ENCODE assay signal across 8 cellular contexts in the genomic region with DNA sequence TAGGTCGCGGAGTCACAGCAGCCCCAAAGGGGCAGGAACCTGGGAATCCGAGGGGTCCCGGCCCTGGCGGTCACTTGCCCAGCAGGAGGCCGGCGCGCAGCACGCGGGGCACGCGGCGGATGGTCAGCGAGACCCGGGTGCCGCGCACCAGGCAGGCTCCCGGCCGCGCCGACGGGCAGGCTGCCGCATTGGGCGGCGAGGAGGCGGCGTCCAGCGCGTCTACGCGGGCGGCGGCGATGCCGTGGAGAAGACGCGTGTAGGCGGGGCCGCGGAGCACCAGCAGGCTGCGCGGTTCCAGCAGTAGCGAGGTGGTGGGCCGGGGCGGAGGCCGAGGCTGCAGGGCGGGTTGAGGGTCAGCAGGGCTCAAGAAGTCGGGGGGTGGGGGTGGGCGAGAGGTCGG. TPM values are rescaled to one million over a fixed set of nuclear protein-coding genes. Genes with fewer than 3 reads are reported as not detected.
DNase-seq lines count a peak whose midpoint lies in the region; ATAC-seq, FAIRE-seq and TF ChIP-seq lines count a peak whose summit lies in the region.

No MANE protein-coding gene starts in this region.

- peak overlapping the region; percentile 48 for H3K4me3 Mint-ChIP-seq in activated naive CD8-positive, alpha-beta T cell treated with anti-CD3 and anti-CD28 coated beads, Interleukin-2, amount 50 U/mL, for 24 hours

- peaks cover 7% of the 10 kb centered on the region for H3K36me3 Mint-ChIP-seq in activated naive CD8-positive, alpha-beta T cell treated with anti-CD3 and anti-CD28 coated beads, Interleukin-2, amount 50 U/mL, for 24 hours (ENCODE audit: low read depth)

- H3K4me3 ChIP-seq in cardiac muscle cell (peak overlapping the region; percentile 16), pancreas (peak overlapping the region in 3 of 4 donors; percentile 18 to 45 (median 40))

- no peak for ATAC-seq in activated naive CD8-positive, alpha-beta T cell treated with anti-CD3 and anti-CD28 coated beads, Interleukin-2, amount 50 U/mL, for 24 hours
- ATAC-seq in pancreas: peak; percentile 58 to 72 (median 63)

- no peaks in the 10 kb centered on the region for H3K9me3 Mint-ChIP-seq in activated naive CD8-positive, alpha-beta T cell treated with anti-CD3 and anti-CD28 coated beads, Interleukin-2, amount 50 U/mL, for 24 hours

- whole genome bisulfite sequencing in pancreas, 2 donors: 0 to 1% methylated on average over 37 to 50 of the region's 50 CpGs

- TF ChIP-seq CTCF in cardiac muscle cell (IDR thresholded peaks at IDR 0.05; ENCODE audit: low read depth, low read length) (no peak), pancreas (IDR thresholded peaks at IDR 0.05) (no peak)

- intact Hi-C loops in pancreas (cut with DNase I): no loop called here

- H3K27me3 Mint-ChIP-seq in activated naive CD8-positive, alpha-beta T cell treated with anti-CD3 and anti-CD28 coated beads, Interleukin-2, amount 50 U/mL, for 24 hours: no peaks in the 10 kb centered on the region

- peak; percentile 61 for DNase-seq in activated CD4-positive, CD25-positive, alpha-beta regulatory T cell treated with anti-CD3 and anti-CD28 coated beads, Interleukin-2, amount 50 U/mL, for 72 hours
- DNase-seq in activated CD4-positive, CD25-positive, alpha-beta regulatory T cell (lab: John Stamatoyannopoulos, UW): no peak
- peak; percentile 60 for DNase-seq in OCI-M1 (lab: John Stamatoyannopoulos, UW)
- peak; percentile 66 for DNase-seq in activated naive CD8-positive, alpha-beta T cell treated with anti-CD3 and anti-CD28 coated beads, Interleukin-2, amount 50 U/mL, for 24 hours
- peak; percentile 65 to 76 for DNase-seq in cardiac muscle cell (ENCODE audit: low read depth in 1 of 2, low spot score in 1 of 2)
- peak in 5 of 6 donors; percentile 58 to 89 (median 76) for DNase-seq in pancreas
- no peak for DNase-seq in SIG-M5 (lab: John Stamatoyannopoulos, UW)
- DNase-seq in KG1 (lab: John Stamatoyannopoulos, UW): no peak

- H3K27ac Mint-ChIP-seq in activated naive CD8-positive, alpha-beta T cell treated with anti-CD3 and anti-CD28 coated beads, Interleukin-2, amount 50 U/mL, for 24 hours: no peak overlapping the region

- no peak for FAIRE-seq in pancreas (lab: Jason Lieb, UNC)

- H3K36me3 ChIP-seq in cardiac muscle cell (no peaks in the 10 kb centered on the region), pancreas (no peaks in the 10 kb centered on the region)

- no peak overlapping the region for H3K27ac ChIP-seq in cardiac muscle cell
- peak overlapping the region in 3 of 4 donors; percentile 22 to 55 (median 50) for H3K27ac ChIP-seq in pancreas

- H3K4me1 ChIP-seq in cardiac muscle cell (ENCODE audit: low read depth): no peaks in the 10 kb centered on the region
- peaks cover 0 to 4% (median 4%) of the 10 kb centered on the region in 3 donors for H3K4me1 ChIP-seq in pancreas

- H3K27me3 ChIP-seq in cardiac muscle cell (no peaks in the 10 kb centered on the region), pancreas (no peaks in the 10 kb centered on the region)

- H3K9me3 ChIP-seq in cardiac muscle cell (ENCODE audit: low read depth): no peaks in the 10 kb centered on the region
- no peaks in the 10 kb centered on the region for H3K9me3 ChIP-seq in pancreas

- peaks cover 16% of the 10 kb centered on the region for H3K4me1 Mint-ChIP-seq in activated naive CD8-positive, alpha-beta T cell treated with anti-CD3 and anti-CD28 coated beads, Interleukin-2, amount 50 U/mL, for 24 hours

RNA-seq across cellular contexts. Expression of a gene that starts 0.6 kb away (rescaled TPM):
- 6.2 and 6.3 TPM in 2 replicates for total RNA-seq in cardiac muscle cell
- 8.7 and 11.4 TPM in 2 replicates for polyA plus RNA-seq in cardiac muscle cell
- 1 to 10 TPM; 2.6 to 5.9 (median 4.3) TPM for total RNA-seq in pancreas
- 10 to 100 TPM in 1 of 2 donors, 1 to 10 TPM in 1; 7.3 to 14.3 TPM for polyA plus RNA-seq in pancreas

RNA-seq across cellular contexts. Expression of a gene that starts 4.8 kb away (rescaled TPM):
- total RNA-seq in cardiac muscle cell (52.2 and 79.0 TPM in 2 replicates), pancreas (10 to 100 TPM in 1 of 6 donors, 1 to 10 TPM in 5; 2.6 to 10.9 (median 4.9) TPM)
- polyA plus RNA-seq in cardiac muscle cell (39.6 and 66.9 TPM in 2 replicates), pancreas (10 to 100 TPM; 15.4 to 22.8 TPM)

RNA-seq across cellular contexts. Expression of a gene that starts 14.2 kb away (rescaled TPM):
- total RNA-seq in cardiac muscle cell (49.6 and 58.0 TPM in 2 replicates), pancreas (10 to 100 TPM in 5 of 6 donors, 1 to 10 TPM in 1; 8.7 to 16.6 (median 10.8) TPM)
- polyA plus RNA-seq in cardiac muscle cell (31.9 and 36.2 TPM in 2 replicates), pancreas (10 to 100 TPM; 15.8 to 21.0 TPM)

RNA-seq across cellular contexts. Expression of a gene that starts 23.5 kb away (rescaled TPM):
- total RNA-seq in cardiac muscle cell (7.1 and 10.9 TPM in 2 replicates), pancreas (1 to 10 TPM; 1.2 to 5.7 (median 2.5) TPM)
- polyA plus RNA-seq in cardiac muscle cell (18.9 and 26.4 TPM in 2 replicates), pancreas (1 to 10 TPM; 3.0 to 9.1 TPM)

RNA-seq across cellular contexts. Expression of a gene that starts 44.9 kb away (rescaled TPM):
- 18.9 and 37.0 TPM in 2 replicates for total RNA-seq in cardiac muscle cell
- 24.8 and 32.5 TPM in 2 replicates for polyA plus RNA-seq in cardiac muscle cell
- total RNA-seq in pancreas: 1 to 10 TPM in 5 of 6 donors, under 1 TPM in 1; 0.88 to 2.7 (median 1.8) TPM
- polyA plus RNA-seq in pancreas: 1 to 10 TPM; 3.0 to 3.2 TPM

Comparison
In these comparisons a context has a peak if more than half of its experiments do, and no peak if none do; other contexts are left out.
1. DNase-seq: peak in activated CD4-positive, CD25-positive, alpha-beta regulatory T cell treated with anti-CD3 and anti-CD28 coated beads, Interleukin-2, amount 50 U/mL, for 72 hours (single experiment), OCI-M1 (single experiment), activated naive CD8-positive, alpha-beta T cell treated with anti-CD3 and anti-CD28 coated beads, Interleukin-2, amount 50 U/mL, for 24 hours (single experiment), cardiac muscle cell (2 of 2) and pancreas (5 of 6); none in activated CD4-positive, CD25-positive, alpha-beta regulatory T cell (0 of 4), SIG-M5 (single experiment) and KG1 (single experiment).